ENCODE assay signal across 1 cellular context in genomic region chr3:36815375-36815774, GRCh38.
TF ChIP-seq lines count a peak whose summit lies in the region.

No MANE protein-coding gene starts in this region.

TF ChIP-seq in GM23338, 12 proteins besides CTCF, POLR2A, EP300 and RAD21:
- no peak for TF ChIP-seq ZNF462 (CRISPR knock-in tag; IDR thresholded peaks at IDR 0.05)
- no peak for TF ChIP-seq ZNF114 (CRISPR knock-in tag; IDR thresholded peaks at IDR 0.05)
- no peak for TF ChIP-seq JUNB (IDR thresholded peaks at IDR 0.05; ENCODE audit: unreplicated experiment)
- no peak for TF ChIP-seq POLR2AphosphoS5 (IDR thresholded peaks at IDR 0.05; ENCODE audit: low read depth)
TF ChIP-seq in GM23338: peak in this region for 0.
